In genomic region chr3:123026551-123027291, GRCh38 we compare ENCODE assay signal across 9 cellular contexts. TPM values are rescaled to one million over a fixed set of nuclear protein-coding genes. Genes with fewer than 3 reads are reported as not detected.
DNase-seq lines count a peak whose midpoint lies in the region; ATAC-seq and TF ChIP-seq lines count a peak whose summit lies in the region.
"Had no signal": no experiment of that assay in that cellular context is flagged by ENCODE, and none has a peak within 500 bp of the region (broad histone marks: within the 10 kb centered on the region; RNA-seq: fewer than 3 reads in every experiment).

No MANE protein-coding gene starts in this region.

- H3K27ac Mint-ChIP-seq in WTC11: no peak overlapping the region
- no peak overlapping the region for H3K27ac Mint-ChIP-seq in nephron progenitor cell

- no peaks in the 10 kb centered on the region; the same call in 1 of the 2 replicates for H3K9me3 Mint-ChIP-seq in WTC11
- H3K9me3 Mint-ChIP-seq in nephron progenitor cell: peaks cover 10% of the 10 kb centered on the region

- POLR2A ChIA-PET in WTC11 (lab: Charles Lee): interaction anchor here (0.6 to 1.1 kb wide), 4 partner anchors 13 to 281 kb away, joined by 4 to 7 read pairs (median 4); no protein-coding TSS in a partner anchor

- TF ChIP-seq CTCF in WTC11 (IDR thresholded peaks at IDR 0.05) (no peak), esophagus squamous epithelium (IDR thresholded peaks at IDR 0.05) (no peak), nephron progenitor cell (IDR thresholded peaks at IDR 0.05) (no peak)

- TF ChIP-seq POLR2A in esophagus squamous epithelium (IDR thresholded peaks at IDR 0.05): no peak

- H3K4me1 ChIP-seq in esophagus squamous epithelium: peaks cover 9 to 36% (median 23%) of the 10 kb centered on the region in 3 donors

- no peaks in the 10 kb centered on the region for H3K36me3 ChIP-seq in esophagus squamous epithelium

- CTCF ChIA-PET in WTC11 (lab: Charles Lee): interaction anchor here (0.6 to 4.6 kb wide), 36 partner anchors 8 to 778 kb away, joined by 3 to 72 read pairs (median 5); partner anchors contain the start of gene PDIA5

- H3K36me3 Mint-ChIP-seq in WTC11 (peaks cover 3% of the 10 kb centered on the region; the same call in 1 of the 2 replicates), nephron progenitor cell (ENCODE audit: low read depth) (no peaks in the 10 kb centered on the region)

- H3K27me3 ChIP-seq in esophagus squamous epithelium: peaks cover 8 to 95% (median 16%) of the 10 kb centered on the region in 4 donors

- no peaks in the 10 kb centered on the region for H3K9me3 ChIP-seq in esophagus squamous epithelium

- H3K27me3 Mint-ChIP-seq in WTC11 (ENCODE audit: low read depth) (peaks cover 49% of the 10 kb centered on the region), nephron progenitor cell (ENCODE audit: low read depth, poor library complexity) (peaks cover 75% of the 10 kb centered on the region)

- 0 to 2% methylated on average over 7 to 23 of the region's 64 CpGs for WGBS in esophagus squamous epithelium, 2 donors

- ATAC-seq in WTC11 (peak; percentile 11), GM18867 (IDR thresholded peaks at IDR 0.05; ENCODE audit: unreplicated experiment) (no peak)

- peak overlapping the region; percentile 89 for H3K4me3 Mint-ChIP-seq in WTC11
- peak overlapping the region; percentile 85 for H3K4me3 Mint-ChIP-seq in nephron progenitor cell

- DNase-seq in DMS 273 (lab: John Stamatoyannopoulos, UW; ENCODE audit: unreplicated experiment): peak; percentile 79
- DNase-seq in DMS 273 treated with DMSO at 0.1 percent for 48 hours (lab: John Stamatoyannopoulos, UW): no peak
- peak; percentile 78 for DNase-seq in WTC11 (ENCODE audit: low spot score)
- no peak for DNase-seq in esophagus squamous epithelium (lab: John Stamatoyannopoulos, UW)
- peak; percentile 57 for DNase-seq in nephron progenitor cell
- no peak for DNase-seq in DMS79 treated with DMSO at 0.1 percent for 48 hours (lab: John Stamatoyannopoulos, UW)
- DNase-seq in NCI-H446 treated with DMSO at 0.1 percent for 48 hours (lab: John Stamatoyannopoulos, UW): no peak

- peak overlapping the region; percentile 43 to 75 (median 52) for H3K4me3 ChIP-seq in esophagus squamous epithelium

- intact Hi-C loops in esophagus squamous epithelium (cut with DNase I): loop anchor here (10.0 kb wide), 2 partner anchors 82 to 272 kb away; no protein-coding TSS in a partner anchor

- peak overlapping the region in 1 of 4 donors; percentile 3 for H3K27ac ChIP-seq in esophagus squamous epithelium
- H3K27ac ChIP-seq: 22Rv1 had no signal

- H3K4me1 Mint-ChIP-seq in WTC11: peaks cover 48% of the 10 kb centered on the region
- peaks cover 40% of the 10 kb centered on the region for H3K4me1 Mint-ChIP-seq in nephron progenitor cell

TF ChIP-seq in WTC11, 78 proteins besides CTCF, POLR2A, EP300 and RAD21:
- TF ChIP-seq SP1 (CRISPR knock-in tag; conservative IDR thresholded peaks at IDR 0.05): 0 out of 2 replicates have a peak, but pooled peaks have one; percentile 29
- TF ChIP-seq RORB (CRISPR knock-in tag; IDR thresholded peaks at IDR 0.05): no peak
- TF ChIP-seq ZNF219 (CRISPR knock-in tag; IDR thresholded peaks at IDR 0.05; ENCODE audit: borderline replicate concordance): peak; percentile 29; the same call in 1 of the 2 replicates
- TF ChIP-seq ERG (CRISPR knock-in tag; IDR thresholded peaks at IDR 0.05): no peak
- TF ChIP-seq KAT7 (CRISPR knock-in tag; IDR thresholded peaks at IDR 0.05; ENCODE audit: borderline replicate concordance): peak; percentile 89; the same call in 1 of the 2 replicates
- TF ChIP-seq USF2 (CRISPR knock-in tag; IDR thresholded peaks at IDR 0.05): no peak; the same call in 1 of the 2 replicates
- TF ChIP-seq ETV6 (CRISPR knock-in tag; IDR thresholded peaks at IDR 0.05): 0 out of 2 replicates have a peak, but pooled peaks have one; percentile 28
- 0 out of 2 replicates have a peak, but pooled peaks have one; percentile 11 for TF ChIP-seq HMGXB4 (CRISPR knock-in tag; IDR thresholded peaks at IDR 0.05)
- 0 out of 2 replicates have a peak, but pooled peaks have one; percentile 9 for TF ChIP-seq E2F4 (CRISPR knock-in tag; IDR thresholded peaks at IDR 0.05; ENCODE audit: borderline replicate concordance, low read depth)
- peak; percentile 52; the same call in 1 of the 2 replicates for TF ChIP-seq FOXK1 (CRISPR knock-in tag; IDR thresholded peaks at IDR 0.05)
- no peak for TF ChIP-seq RELA (CRISPR knock-in tag; IDR thresholded peaks at IDR 0.05; ENCODE audit: borderline replicate concordance)
TF ChIP-seq in WTC11: peak in this region for 7.

RNA-seq across cellular contexts. Expression of gene SEMA5B, which starts 0.8 kb away (rescaled TPM):
- total RNA-seq in WTC11 (2021) (20.4 to 22.0 TPM (median 20.7 TPM) in 3 replicates), esophagus squamous epithelium (under 1 TPM in 3 of 4 donors, not detected in 1; 0.13 to 0.21 (median 0.19) TPM)

RNA-seq across cellular contexts. Expression of gene PDIA5, which starts 40.1 kb away (rescaled TPM):
- 30.5 to 41.5 TPM (median 34.6 TPM) in 3 replicates for total RNA-seq in WTC11 (2021)
- total RNA-seq in esophagus squamous epithelium: 10 to 100 TPM in 3 of 4 donors, 1 to 10 TPM in 1; 3.9 to 13.0 (median 12.0) TPM

Comparison
In these comparisons a context has a peak if more than half of its experiments do, and no peak if none do; other contexts are left out.
1. DNase-seq: peak in DMS 273 (single experiment), WTC11 (single experiment) and nephron progenitor cell (single experiment); none in DMS 273 treated with DMSO at 0.1 percent for 48 hours (single experiment), esophagus squamous epithelium (single experiment), DMS79 treated with DMSO at 0.1 percent for 48 hours (single experiment) and NCI-H446 treated with DMSO at 0.1 percent for 48 hours (single experiment).
2. RNA of gene SEMA5B, which starts 0.8 kb away (total RNA-seq): 20.4 to 22.0 TPM in WTC11; 0.13 to 0.21 TPM in esophagus squamous epithelium; every median in the first group is over 10 times any median in the second.